ENCODE assay signal across 32 cellular contexts in the genomic region with DNA sequence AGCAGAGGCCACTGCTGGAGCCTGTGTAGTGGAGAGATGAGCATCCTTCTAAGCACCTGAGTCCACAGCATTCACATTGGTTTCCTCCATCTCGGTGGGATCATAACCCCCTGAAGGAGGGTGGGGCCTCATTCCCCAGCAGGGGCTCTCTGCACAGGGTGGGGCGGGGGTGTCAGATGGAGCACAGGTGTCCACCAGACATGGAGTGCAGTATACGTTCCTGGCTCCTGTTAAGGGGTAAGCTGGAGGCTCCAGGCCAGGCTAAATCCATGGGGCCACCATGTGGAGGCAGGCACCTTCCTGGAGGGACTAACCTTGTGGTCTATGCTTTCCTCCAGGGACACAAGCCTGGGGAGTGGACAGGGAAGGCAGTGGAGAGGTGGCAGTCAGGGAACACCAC.
"Had no signal": no experiment of that assay in that cellular context is flagged by ENCODE, and none has a peak within 500 bp of the region (broad histone marks: within the 10 kb centered on the region; RNA-seq: fewer than 3 reads in every experiment).

No MANE protein-coding gene starts in this region.

- H3K27ac Mint-ChIP-seq: activated CD4-positive, alpha-beta T cell treated with anti-CD3 and anti-CD28 coated beads for 36 hours; activated CD4-positive, alpha-beta T cell treated with anti-CD3 and anti-CD28 coated beads, Interleukin-2, amount 10 ng/mL, durations not matched to agents 7 days and 5 days; activated CD8-positive, alpha-beta T cell treated with anti-CD3 and anti-CD28 coated beads, Interleukin-2, amount 10 ng/mL, durations not matched to agents 7 days and 5 days; activated naive CD4-positive, alpha-beta T cell treated with anti-CD3 and anti-CD28 coated beads, Interleukin-2, amount 50 U/mL, for 24 hours; activated naive CD8-positive, alpha-beta T cell treated with anti-CD3 and anti-CD28 coated beads, Interleukin-2, amount 10 ng/mL, durations not matched to agents 7 days and 5 days; T-helper 1 cell treated with Interleukin-12 subunit alpha and Interleukin-12 subunit beta and Interleukin-4 antibody, amounts not matched to agents 30 μg/mL and 1 μg/mL, for 36 hours; T-helper 2 cell treated with Interferon-gamma antibody and Interleukin-4, amounts not matched to agents 5 μg/mL and 100 μg/mL, for 36 hours; WTC11 had no signal

- H3K9me3 ChIP-seq: ascending aorta, SJSA1, SK-N-SH had no signal

- H3K9me3 Mint-ChIP-seq: activated CD4-positive, alpha-beta T cell treated with anti-CD3 and anti-CD28 coated beads, Interleukin-2, amount 10 ng/mL, durations not matched to agents 7 days and 5 days; activated naive CD4-positive, alpha-beta T cell treated with anti-CD3 and anti-CD28 coated beads, Interleukin-2, amount 50 U/mL, for 24 hours; activated naive CD8-positive, alpha-beta T cell treated with anti-CD3 and anti-CD28 coated beads, Interleukin-2, amount 10 ng/mL, durations not matched to agents 7 days and 5 days; T-helper 1 cell treated with Interleukin-12 subunit alpha and Interleukin-12 subunit beta and Interleukin-4 antibody, amounts not matched to agents 30 μg/mL and 1 μg/mL, for 36 hours; T-helper 2 cell treated with Interferon-gamma antibody and Interleukin-4, amounts not matched to agents 5 μg/mL and 100 μg/mL, for 36 hours had no signal

- H3K4me3 ChIP-seq: ascending aorta, K562, SJSA1 had no signal

- ATAC-seq: activated CD4-positive, alpha-beta T cell treated with anti-CD3 and anti-CD28 coated beads for 36 hours; activated CD4-positive, CD25-positive, alpha-beta regulatory T cell treated with anti-CD3 and anti-CD28 coated beads, Interleukin-2, amount 50 U/mL, for 24 hours; activated CD8-positive, alpha-beta T cell treated with anti-CD3 and anti-CD28 coated beads, Interleukin-2, amount 10 ng/mL, durations not matched to agents 7 days and 5 days; K562; Panc1; WTC11 had no signal

- H3K4me1 ChIP-seq: ascending aorta, SJSA1 had no signal

- H3K4me3 Mint-ChIP-seq: activated CD4-positive, alpha-beta T cell treated with anti-CD3 and anti-CD28 coated beads for 36 hours; activated CD4-positive, alpha-beta T cell treated with anti-CD3 and anti-CD28 coated beads, Interleukin-2, amount 10 ng/mL, durations not matched to agents 7 days and 5 days; activated CD8-positive, alpha-beta T cell treated with anti-CD3 and anti-CD28 coated beads, Interleukin-2, amount 10 ng/mL, durations not matched to agents 7 days and 5 days; activated naive CD4-positive, alpha-beta T cell treated with anti-CD3 and anti-CD28 coated beads, Interleukin-2, amount 50 U/mL, for 24 hours; activated naive CD8-positive, alpha-beta T cell treated with anti-CD3 and anti-CD28 coated beads, Interleukin-2, amount 10 ng/mL, durations not matched to agents 7 days and 5 days; T-helper 1 cell treated with Interleukin-12 subunit alpha and Interleukin-12 subunit beta and Interleukin-4 antibody, amounts not matched to agents 30 μg/mL and 1 μg/mL, for 36 hours; T-helper 2 cell treated with Interferon-gamma antibody and Interleukin-4, amounts not matched to agents 5 μg/mL and 100 μg/mL, for 36 hours; WTC11 had no signal

- H3K36me3 ChIP-seq: ascending aorta, SJSA1 had no signal

- H3K4me1 Mint-ChIP-seq: activated CD4-positive, alpha-beta T cell treated with anti-CD3 and anti-CD28 coated beads for 36 hours; activated CD4-positive, alpha-beta T cell treated with anti-CD3 and anti-CD28 coated beads, Interleukin-2, amount 10 ng/mL, durations not matched to agents 7 days and 5 days; activated naive CD4-positive, alpha-beta T cell treated with anti-CD3 and anti-CD28 coated beads, Interleukin-2, amount 50 U/mL, for 24 hours; activated naive CD8-positive, alpha-beta T cell treated with anti-CD3 and anti-CD28 coated beads, Interleukin-2, amount 10 ng/mL, durations not matched to agents 7 days and 5 days; WTC11 had no signal

- H3K27me3 ChIP-seq: ascending aorta, SJSA1 had no signal

- H3K27me3 Mint-ChIP-seq: activated CD4-positive, alpha-beta T cell treated with anti-CD3 and anti-CD28 coated beads, Interleukin-2, amount 10 ng/mL, durations not matched to agents 7 days and 5 days; activated naive CD4-positive, alpha-beta T cell treated with anti-CD3 and anti-CD28 coated beads, Interleukin-2, amount 50 U/mL, for 24 hours; activated naive CD8-positive, alpha-beta T cell treated with anti-CD3 and anti-CD28 coated beads, Interleukin-2, amount 10 ng/mL, durations not matched to agents 7 days and 5 days had no signal

- DNase-seq: activated CD4-positive, alpha-beta T cell treated with anti-CD3 and anti-CD28 coated beads for 36 hours; activated CD4-positive, alpha-beta T cell treated with anti-CD3 and anti-CD28 coated beads, Interleukin-2, amount 10 ng/mL, durations not matched to agents 7 days and 5 days; activated CD4-positive, alpha-beta T cell treated with anti-CD3 and anti-CD28 coated beads, Interleukin-2, amount 50 U/mL, for 48 hours; activated CD8-positive, alpha-beta memory T cell treated with anti-CD3 and anti-CD28 coated beads, Interleukin-2, amount 50 U/mL, for 4 hours; activated CD8-positive, alpha-beta T cell treated with anti-CD3 and anti-CD28 coated beads, Interleukin-2, amount 10 ng/mL, durations not matched to agents 7 days and 5 days; activated gamma-delta T cell; activated naive CD4-positive, alpha-beta T cell treated with Interleukin-2 at 50 U/mL for 16 hours; activated naive CD8-positive, alpha-beta T cell treated with anti-CD3 and anti-CD28 coated beads, Interleukin-2, amount 10 ng/mL, durations not matched to agents 7 days and 5 days; activated T-cell treated with anti-CD3 and anti-CD28 coated beads, Interleukin-2, amount 50 U/mL, for 48 hours; amygdala; caudate nucleus; NCI-H1105; NCI-H1417 treated with DMSO at 0.1 percent for 48 hours; NCI-H187 treated with DMSO at 0.1 percent for 48 hours; NCI-H2081; NCI-H2171 treated with DMSO at 0.1 percent for 48 hours; NCI-H226; NCI-H446 treated with DMSO at 0.1 percent for 48 hours; NCI-H524; NCI-H69; NCI-H82; SHP77 treated with DMSO at 0.1 percent for 48 hours; SK-N-SH had no signal

- H3K36me3 Mint-ChIP-seq: activated naive CD4-positive, alpha-beta T cell treated with anti-CD3 and anti-CD28 coated beads, Interleukin-2, amount 50 U/mL, for 24 hours; activated naive CD8-positive, alpha-beta T cell treated with anti-CD3 and anti-CD28 coated beads, Interleukin-2, amount 10 ng/mL, durations not matched to agents 7 days and 5 days; WTC11 had no signal

- H3K27ac ChIP-seq: ascending aorta, SJSA1 had no signal
